1 cellular context compared by ENCODE assay signal in the genomic region with DNA sequence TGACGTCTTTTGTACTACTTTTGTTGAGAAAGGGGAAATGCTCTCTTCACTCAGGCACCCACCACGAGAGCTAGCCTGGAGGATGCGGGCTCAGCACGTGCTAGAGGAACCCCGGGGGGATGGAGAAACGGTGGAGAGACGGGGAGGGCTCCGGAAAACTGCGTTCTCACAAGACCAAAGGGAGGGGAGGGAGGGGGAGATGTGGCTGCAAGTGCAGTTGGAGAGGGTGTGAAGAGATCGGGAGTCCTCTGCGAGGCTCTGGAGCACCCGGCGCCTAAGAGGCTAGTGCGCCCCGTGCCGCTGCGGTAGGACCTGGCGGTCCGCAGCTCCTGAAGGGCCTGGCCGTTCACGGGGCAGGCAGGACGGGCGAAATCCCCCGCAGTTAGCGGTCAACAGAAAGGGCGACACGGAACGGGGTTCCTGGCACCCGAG.
TF ChIP-seq lines count a peak whose summit lies in the region.

No MANE protein-coding gene starts in this region.

TF ChIP-seq in GM23338, 12 proteins besides CTCF, POLR2A, EP300 and RAD21 (continued from another document):
- TF ChIP-seq STAT1 (IDR thresholded peaks at IDR 0.05; ENCODE audit: unreplicated experiment): no peak
- TF ChIP-seq ZNF462 (CRISPR knock-in tag; IDR thresholded peaks at IDR 0.05): no peak
- TF ChIP-seq EZH2 (IDR thresholded peaks at IDR 0.05; ENCODE audit: low read depth, unreplicated experiment): no peak
- TF ChIP-seq, protein P1, sequence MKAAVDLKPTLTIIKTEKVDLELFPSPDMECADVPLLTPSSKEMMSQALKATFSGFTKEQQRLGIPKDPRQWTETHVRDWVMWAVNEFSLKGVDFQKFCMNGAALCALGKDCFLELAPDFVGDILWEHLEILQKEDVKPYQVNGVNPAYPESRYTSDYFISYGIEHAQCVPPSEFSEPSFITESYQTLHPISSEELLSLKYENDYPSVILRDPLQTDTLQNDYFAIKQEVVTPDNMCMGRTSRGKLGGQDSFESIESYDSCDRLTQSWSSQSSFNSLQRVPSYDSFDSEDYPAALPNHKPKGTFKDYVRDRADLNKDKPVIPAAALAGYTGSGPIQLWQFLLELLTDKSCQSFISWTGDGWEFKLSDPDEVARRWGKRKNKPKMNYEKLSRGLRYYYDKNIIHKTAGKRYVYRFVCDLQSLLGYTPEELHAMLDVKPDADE (IDR thresholded peaks at IDR 0.05): no peak
- TF ChIP-seq CREB1 (CRISPR knock-in tag; IDR thresholded peaks at IDR 0.05; ENCODE audit: low read depth): no peak
- TF ChIP-seq EZH2phosphoT487 (IDR thresholded peaks at IDR 0.05; ENCODE audit: unreplicated experiment): no peak
- TF ChIP-seq NANOG (IDR thresholded peaks at IDR 0.05; ENCODE audit: borderline replicate concordance): no peak
- no peak for TF ChIP-seq ZNF114 (CRISPR knock-in tag; IDR thresholded peaks at IDR 0.05)
